1 cellular context compared by ENCODE assay signal in genomic region chr1:233362743-233363142, GRCh38.
TF ChIP-seq lines count a peak whose summit lies in the region.

No MANE protein-coding gene starts in this region.

TF ChIP-seq in K562, 482 proteins besides CTCF, POLR2A, EP300 and RAD21 (continued from another document):
- peak; percentile 97 for TF ChIP-seq CUX1 (CRISPR knock-in tag; IDR thresholded peaks at IDR 0.05)
